Comparison of ENCODE assay signal across 2 cellular contexts in the genomic region with DNA sequence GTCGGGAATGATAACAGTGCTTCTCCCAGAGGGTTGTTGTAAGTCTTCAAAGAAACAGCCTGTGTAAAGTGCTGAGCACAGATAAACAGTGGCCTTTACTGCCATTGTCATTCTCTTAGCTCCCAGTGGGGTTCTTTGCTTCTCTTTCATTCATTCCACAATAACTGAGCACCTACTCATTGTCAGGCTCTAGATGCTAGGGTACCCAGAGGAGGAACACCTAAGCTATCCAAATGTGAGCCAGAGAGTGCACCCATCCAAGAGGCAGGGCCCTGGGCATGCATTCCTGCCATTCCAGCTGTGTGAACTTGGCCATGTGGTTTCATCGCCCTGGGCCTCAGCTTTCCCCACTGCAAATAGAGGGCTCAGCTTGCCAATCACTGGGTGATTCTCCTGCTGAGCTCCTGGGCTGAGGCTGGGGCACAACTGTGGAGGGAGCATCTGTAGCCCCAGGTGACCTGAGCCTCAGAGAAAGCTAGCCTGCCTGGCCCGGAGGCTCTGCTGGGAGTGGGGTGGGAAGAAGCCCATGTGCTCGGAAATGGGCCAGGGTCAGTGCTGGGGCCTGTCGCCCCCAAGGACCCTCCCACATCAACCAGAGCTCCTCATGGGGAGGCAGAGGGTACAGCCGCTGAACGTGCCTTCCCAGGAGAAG.
TF ChIP-seq lines count a peak whose summit lies in the region.

No MANE protein-coding gene starts in this region.

TF ChIP-seq in HepG2, 621 proteins besides CTCF, POLR2A, EP300 and RAD21:
- TF ChIP-seq, protein P1, sequence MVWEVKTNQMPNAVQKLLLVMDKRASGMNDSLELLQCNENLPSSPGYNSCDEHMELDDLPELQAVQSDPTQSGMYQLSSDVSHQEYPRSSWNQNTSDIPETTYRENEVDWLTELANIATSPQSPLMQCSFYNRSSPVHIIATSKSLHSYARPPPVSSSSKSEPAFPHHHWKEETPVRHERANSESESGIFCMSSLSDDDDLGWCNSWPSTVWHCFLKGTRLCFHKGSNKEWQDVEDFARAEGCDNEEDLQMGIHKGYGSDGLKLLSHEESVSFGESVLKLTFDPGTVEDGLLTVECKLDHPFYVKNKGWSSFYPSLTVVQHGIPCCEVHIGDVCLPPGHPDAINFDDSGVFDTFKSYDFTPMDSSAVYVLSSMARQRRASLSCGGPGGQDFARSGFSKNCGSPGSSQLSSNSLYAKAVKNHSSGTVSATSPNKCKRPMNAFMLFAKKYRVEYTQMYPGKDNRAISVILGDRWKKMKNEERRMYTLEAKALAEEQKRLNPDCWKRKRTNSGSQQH (CRISPR knock-in tag; IDR thresholded peaks at IDR 0.05; ENCODE audit: low read depth) = no peak
- TF ChIP-seq YY1 (IDR thresholded peaks at IDR 0.05; ENCODE audit: insufficient read depth, insufficient replicate concordance, low read depth, low read length) (no peak), ZNF780A (CRISPR knock-in tag; IDR thresholded peaks at IDR 0.05) (no peak), ZNF446 (CRISPR knock-in tag; IDR thresholded peaks at IDR 0.05) (no peak), THAP11 (CRISPR knock-in tag; IDR thresholded peaks at IDR 0.05) (no peak), KMT2B (CRISPR knock-in tag; IDR thresholded peaks at IDR 0.05) (no peak), DPF2 (CRISPR knock-in tag; IDR thresholded peaks at IDR 0.05; ENCODE audit: borderline replicate concordance, low read depth) (no peak), REPIN1 (CRISPR knock-in tag; IDR thresholded peaks at IDR 0.05; ENCODE audit: borderline replicate concordance, low read depth) (no peak), ZNF296 (CRISPR knock-in tag; conservative IDR thresholded peaks at IDR 0.05) (no peak), MAFF (IDR thresholded peaks at IDR 0.05; ENCODE audit: low read depth, low read length) (0 out of 2 replicates have a peak, but pooled peaks have one; percentile 30), ZNF746 (CRISPR knock-in tag; IDR thresholded peaks at IDR 0.05) (no peak), HOXA7 (CRISPR knock-in tag; IDR thresholded peaks at IDR 0.05) (no peak), MAFK (conservative IDR thresholded peaks at IDR 0.05 in 1 of 2, IDR thresholded peaks at IDR 0.05 in 1 of 2; ENCODE audit: low read length in 2 of 2) (peak in 1 of 2 experiments; percentile 41; a peak in 1 of 4 replicates), CREB1 (IDR thresholded peaks at IDR 0.05) (no peak), CREB1 (CRISPR knock-in tag; IDR thresholded peaks at IDR 0.05) (no peak), ATF7-NPFF (CRISPR knock-in tag; IDR thresholded peaks at IDR 0.05; ENCODE audit: low read depth) (no peak), TEAD3 (CRISPR knock-in tag; optimal IDR thresholded peaks at IDR 0.05; ENCODE audit: borderline replicate concordance) (peak; percentile 19), GPN1 (CRISPR knock-in tag; IDR thresholded peaks at IDR 0.05; ENCODE audit: borderline replicate concordance) (no peak), ELK4 (CRISPR knock-in tag; IDR thresholded peaks at IDR 0.05; ENCODE audit: borderline replicate concordance) (no peak)
TF ChIP-seq in HepG2: peak in this region for 3.

TF ChIP-seq in H1, 55 proteins besides CTCF, POLR2A, EP300 and RAD21:
- TF ChIP-seq BRCA1 (IDR thresholded peaks at IDR 0.05; ENCODE audit: low read depth, low read length) (no peak), TEAD4 (IDR thresholded peaks at IDR 0.05; ENCODE audit: low read depth, low read length) (peak; percentile 86), GABPA (IDR thresholded peaks at IDR 0.05; ENCODE audit: borderline replicate concordance, insufficient read depth, low read length) (no peak), SP2 (IDR thresholded peaks at IDR 0.05; ENCODE audit: low read length) (no peak), CHD1 (IDR thresholded peaks at IDR 0.05; ENCODE audit: low read depth, low read length) (no peak), CBX8 (IDR thresholded peaks at IDR 0.05; ENCODE audit: borderline replicate concordance, low read depth, low read length) (no peak), ZNF274 (IDR thresholded peaks at IDR 0.05; ENCODE audit: borderline replicate concordance, extremely low read depth, low read length) (no peak), YY1 (IDR thresholded peaks at IDR 0.05; ENCODE audit: low read depth, low read length) (no peak), NANOG (IDR thresholded peaks at IDR 0.05; ENCODE audit: insufficient read depth, low read depth, low read length, poor library complexity, severe bottlenecking) (peak; percentile 96), MAFK (IDR thresholded peaks at IDR 0.05; ENCODE audit: low read depth, low read length) (0 out of 2 replicates have a peak, but pooled peaks have one; percentile 46)
